In genomic region chr11:114078423-114078822, GRCh38 we compare ENCODE assay signal across 10 cellular contexts. TPM values are rescaled to one million over a fixed set of nuclear protein-coding genes. Genes with fewer than 3 reads are reported as not detected.
DNase-seq lines count a peak whose midpoint lies in the region; ATAC-seq and TF ChIP-seq lines count a peak whose summit lies in the region.
"Had no signal": no experiment of that assay in that cellular context is flagged by ENCODE, and none has a peak within 500 bp of the region (broad histone marks: within the 10 kb centered on the region; RNA-seq: fewer than 3 reads in every experiment).

No MANE protein-coding gene starts in this region.

- TF ChIP-seq EP300 in esophagus muscularis mucosa (IDR thresholded peaks at IDR 0.05), result no peak

- in situ Hi-C loops in ACHN (cut with HindIII; ENCODE audit: low pct_ligation_motif_present, low pct_unique_long_range_greater_than_20kb, low sequenced_read_pairs), result no loop called here

- TF ChIP-seq POLR2A in esophagus muscularis mucosa (IDR thresholded peaks at IDR 0.05; ENCODE audit: low read depth) (no peak), prostate gland (IDR thresholded peaks at IDR 0.05) (no peak)

- H3K27ac ChIP-seq in esophagus muscularis mucosa (replicated peaks in 1 of 4) (peak overlapping the region; percentile 13 to 70 (median 64)), prostate gland (peak overlapping the region; percentile 31 to 69)

- peaks cover 100% of the 10 kb centered on the region in 4 donors for H3K4me1 ChIP-seq in esophagus muscularis mucosa
- H3K4me1 ChIP-seq in prostate gland (replicated peaks), result peaks cover 75% of the 10 kb centered on the region

- DNase-seq in COR-L47 (lab: John Stamatoyannopoulos, UW) (peak; percentile 17), NCI-H146 (lab: John Stamatoyannopoulos, UW) (peak; percentile 47), esophagus muscularis mucosa (ENCODE audit: extremely low spot score) (no peak), prostate gland (ENCODE audit: low spot score) (no peak), ACHN (no peak), H7 (no peak), dedifferentiated amniotic fluid mesenchymal stem cell (ENCODE audit: extremely low spot score) (no peak)
- DNase-seq: effector CD4-positive, alpha-beta T cell had no signal

- WGBS in esophagus muscularis mucosa, result 96% methylated on average over 4 of the region's 4 CpGs
- 78% methylated on average over 4 of the region's 4 CpGs for WGBS in prostate gland

- H3K9me3 ChIP-seq in esophagus muscularis mucosa (no peaks in the 10 kb centered on the region), prostate gland (no peaks in the 10 kb centered on the region)

- peak overlapping the region; percentile 20 to 41 (median 25) for H3K4me3 ChIP-seq in esophagus muscularis mucosa
- no peak overlapping the region for H3K4me3 ChIP-seq in prostate gland
- H3K4me3 ChIP-seq in H7 (ENCODE audit: insufficient read depth, low read depth, low read length), result no peak overlapping the region

- no peak for ATAC-seq in HG03280 (IDR thresholded peaks at IDR 0.05; ENCODE audit: unreplicated experiment)

- intact Hi-C loops in esophagus muscularis mucosa (cut with DNase I) (no loop called here), prostate gland (cut with DNase I) (no loop called here)

- no peak for TF ChIP-seq CTCF in esophagus muscularis mucosa (IDR thresholded peaks at IDR 0.05)
- no peak for TF ChIP-seq CTCF in prostate gland (IDR thresholded peaks at IDR 0.05)

- H3K27me3 ChIP-seq in esophagus muscularis mucosa (no peaks in the 10 kb centered on the region), prostate gland (replicated peaks; ENCODE audit: insufficient read depth) (no peaks in the 10 kb centered on the region), H7 (ENCODE audit: control insufficient read depth, insufficient read depth, low read length) (peaks cover 30% of the 10 kb centered on the region)

- H3K36me3 ChIP-seq in esophagus muscularis mucosa, result peaks cover 31 to 97% (median 82%) of the 10 kb centered on the region in 4 donors
- peaks cover 12 to 16% of the 10 kb centered on the region in 2 donors for H3K36me3 ChIP-seq in prostate gland
- H3K36me3 ChIP-seq in H7 (replicated peaks; ENCODE audit: control insufficient read depth, insufficient read depth, low read length), result no peaks in the 10 kb centered on the region

RNA-seq across cellular contexts. Expression of gene ZBTB16, which starts 18.9 kb away (rescaled TPM):
- total RNA-seq in esophagus muscularis mucosa (100 to 1,000 TPM; 175 to 319 (median 222) TPM), prostate gland (100 to 1,000 TPM; 171 to 230 TPM)
- total RNA-seq in H7 (2014; rRNA removed; shearing (Covaris generic)), result not detected in 2 replicates
- total RNA-seq: M059J had no signal

Comparison
In these comparisons a context has a peak if more than half of its experiments do, and no peak if none do; other contexts are left out.
1. DNase-seq: peak in COR-L47 (single experiment) and NCI-H146 (single experiment); none in esophagus muscularis mucosa (single experiment), prostate gland (single experiment), ACHN (single experiment), H7 (single experiment) and dedifferentiated amniotic fluid mesenchymal stem cell (single experiment).
2. H3K4me3 ChIP-seq: peak in esophagus muscularis mucosa (4 of 4); none in prostate gland (0 of 2) and H7 (single experiment).
3. RNA of gene ZBTB16, which starts 18.9 kb away (total RNA-seq): 175 to 319 TPM in esophagus muscularis mucosa and 171 to 230 TPM in prostate gland; not detected in H7; every median in the first group is over 100 times any median in the second.